In the genomic region with DNA sequence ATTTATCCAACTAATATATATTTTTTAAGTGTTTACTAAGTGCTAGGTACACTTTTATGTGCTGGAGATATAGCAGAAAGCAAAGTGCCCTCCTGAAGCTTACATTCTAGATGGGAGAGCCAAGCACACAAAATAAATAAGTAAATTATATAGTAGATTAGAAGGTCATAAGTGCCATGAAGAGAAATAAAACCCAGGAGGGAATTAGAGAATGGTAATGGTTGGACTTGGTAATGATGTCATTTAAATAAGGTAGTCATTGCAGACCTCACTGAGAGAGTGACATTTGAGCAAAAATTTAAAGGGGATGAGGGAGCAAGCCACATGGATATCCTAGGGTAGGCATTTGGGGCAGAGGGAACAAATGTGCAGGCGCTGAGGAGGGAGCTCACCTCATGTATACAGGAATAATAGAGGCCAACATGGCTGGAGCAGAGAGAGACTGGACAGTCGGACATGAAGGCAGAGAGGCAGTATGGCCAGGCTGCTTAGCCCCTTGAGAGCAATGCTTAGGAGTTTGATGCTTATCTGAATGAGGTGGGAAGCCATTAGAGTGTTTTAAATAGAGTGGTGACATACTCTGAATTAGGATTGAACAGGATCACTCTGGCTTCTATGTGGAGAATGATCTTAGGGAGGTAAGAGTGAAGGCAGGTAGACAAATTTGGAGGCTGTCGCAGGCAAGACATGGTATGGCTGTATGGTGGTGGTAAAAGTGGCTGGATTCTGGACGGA, we compare ENCODE assay signal across 1 cellular context.
TF ChIP-seq lines count a peak whose summit lies in the region.

No MANE protein-coding gene starts in this region.

TF ChIP-seq in H1, 55 proteins besides CTCF, POLR2A, EP300 and RAD21:
- TF ChIP-seq BACH1 (IDR thresholded peaks at IDR 0.05; ENCODE audit: low read length) (no peak), KDM4A (IDR thresholded peaks at IDR 0.05; ENCODE audit: low read depth, low read length, severe bottlenecking) (no peak), SIRT6 (IDR thresholded peaks at IDR 0.05; ENCODE audit: low read length) (no peak), CTBP2 (IDR thresholded peaks at IDR 0.05; ENCODE audit: borderline replicate concordance, insufficient read depth, insufficient read length, low read length) (no peak), HDAC2 (IDR thresholded peaks at IDR 0.05; ENCODE audit: borderline replicate concordance in 1 of 2, low read depth in 2 of 2, low read length in 2 of 2) (no peak)
- TF ChIP-seq, protein P1, sequence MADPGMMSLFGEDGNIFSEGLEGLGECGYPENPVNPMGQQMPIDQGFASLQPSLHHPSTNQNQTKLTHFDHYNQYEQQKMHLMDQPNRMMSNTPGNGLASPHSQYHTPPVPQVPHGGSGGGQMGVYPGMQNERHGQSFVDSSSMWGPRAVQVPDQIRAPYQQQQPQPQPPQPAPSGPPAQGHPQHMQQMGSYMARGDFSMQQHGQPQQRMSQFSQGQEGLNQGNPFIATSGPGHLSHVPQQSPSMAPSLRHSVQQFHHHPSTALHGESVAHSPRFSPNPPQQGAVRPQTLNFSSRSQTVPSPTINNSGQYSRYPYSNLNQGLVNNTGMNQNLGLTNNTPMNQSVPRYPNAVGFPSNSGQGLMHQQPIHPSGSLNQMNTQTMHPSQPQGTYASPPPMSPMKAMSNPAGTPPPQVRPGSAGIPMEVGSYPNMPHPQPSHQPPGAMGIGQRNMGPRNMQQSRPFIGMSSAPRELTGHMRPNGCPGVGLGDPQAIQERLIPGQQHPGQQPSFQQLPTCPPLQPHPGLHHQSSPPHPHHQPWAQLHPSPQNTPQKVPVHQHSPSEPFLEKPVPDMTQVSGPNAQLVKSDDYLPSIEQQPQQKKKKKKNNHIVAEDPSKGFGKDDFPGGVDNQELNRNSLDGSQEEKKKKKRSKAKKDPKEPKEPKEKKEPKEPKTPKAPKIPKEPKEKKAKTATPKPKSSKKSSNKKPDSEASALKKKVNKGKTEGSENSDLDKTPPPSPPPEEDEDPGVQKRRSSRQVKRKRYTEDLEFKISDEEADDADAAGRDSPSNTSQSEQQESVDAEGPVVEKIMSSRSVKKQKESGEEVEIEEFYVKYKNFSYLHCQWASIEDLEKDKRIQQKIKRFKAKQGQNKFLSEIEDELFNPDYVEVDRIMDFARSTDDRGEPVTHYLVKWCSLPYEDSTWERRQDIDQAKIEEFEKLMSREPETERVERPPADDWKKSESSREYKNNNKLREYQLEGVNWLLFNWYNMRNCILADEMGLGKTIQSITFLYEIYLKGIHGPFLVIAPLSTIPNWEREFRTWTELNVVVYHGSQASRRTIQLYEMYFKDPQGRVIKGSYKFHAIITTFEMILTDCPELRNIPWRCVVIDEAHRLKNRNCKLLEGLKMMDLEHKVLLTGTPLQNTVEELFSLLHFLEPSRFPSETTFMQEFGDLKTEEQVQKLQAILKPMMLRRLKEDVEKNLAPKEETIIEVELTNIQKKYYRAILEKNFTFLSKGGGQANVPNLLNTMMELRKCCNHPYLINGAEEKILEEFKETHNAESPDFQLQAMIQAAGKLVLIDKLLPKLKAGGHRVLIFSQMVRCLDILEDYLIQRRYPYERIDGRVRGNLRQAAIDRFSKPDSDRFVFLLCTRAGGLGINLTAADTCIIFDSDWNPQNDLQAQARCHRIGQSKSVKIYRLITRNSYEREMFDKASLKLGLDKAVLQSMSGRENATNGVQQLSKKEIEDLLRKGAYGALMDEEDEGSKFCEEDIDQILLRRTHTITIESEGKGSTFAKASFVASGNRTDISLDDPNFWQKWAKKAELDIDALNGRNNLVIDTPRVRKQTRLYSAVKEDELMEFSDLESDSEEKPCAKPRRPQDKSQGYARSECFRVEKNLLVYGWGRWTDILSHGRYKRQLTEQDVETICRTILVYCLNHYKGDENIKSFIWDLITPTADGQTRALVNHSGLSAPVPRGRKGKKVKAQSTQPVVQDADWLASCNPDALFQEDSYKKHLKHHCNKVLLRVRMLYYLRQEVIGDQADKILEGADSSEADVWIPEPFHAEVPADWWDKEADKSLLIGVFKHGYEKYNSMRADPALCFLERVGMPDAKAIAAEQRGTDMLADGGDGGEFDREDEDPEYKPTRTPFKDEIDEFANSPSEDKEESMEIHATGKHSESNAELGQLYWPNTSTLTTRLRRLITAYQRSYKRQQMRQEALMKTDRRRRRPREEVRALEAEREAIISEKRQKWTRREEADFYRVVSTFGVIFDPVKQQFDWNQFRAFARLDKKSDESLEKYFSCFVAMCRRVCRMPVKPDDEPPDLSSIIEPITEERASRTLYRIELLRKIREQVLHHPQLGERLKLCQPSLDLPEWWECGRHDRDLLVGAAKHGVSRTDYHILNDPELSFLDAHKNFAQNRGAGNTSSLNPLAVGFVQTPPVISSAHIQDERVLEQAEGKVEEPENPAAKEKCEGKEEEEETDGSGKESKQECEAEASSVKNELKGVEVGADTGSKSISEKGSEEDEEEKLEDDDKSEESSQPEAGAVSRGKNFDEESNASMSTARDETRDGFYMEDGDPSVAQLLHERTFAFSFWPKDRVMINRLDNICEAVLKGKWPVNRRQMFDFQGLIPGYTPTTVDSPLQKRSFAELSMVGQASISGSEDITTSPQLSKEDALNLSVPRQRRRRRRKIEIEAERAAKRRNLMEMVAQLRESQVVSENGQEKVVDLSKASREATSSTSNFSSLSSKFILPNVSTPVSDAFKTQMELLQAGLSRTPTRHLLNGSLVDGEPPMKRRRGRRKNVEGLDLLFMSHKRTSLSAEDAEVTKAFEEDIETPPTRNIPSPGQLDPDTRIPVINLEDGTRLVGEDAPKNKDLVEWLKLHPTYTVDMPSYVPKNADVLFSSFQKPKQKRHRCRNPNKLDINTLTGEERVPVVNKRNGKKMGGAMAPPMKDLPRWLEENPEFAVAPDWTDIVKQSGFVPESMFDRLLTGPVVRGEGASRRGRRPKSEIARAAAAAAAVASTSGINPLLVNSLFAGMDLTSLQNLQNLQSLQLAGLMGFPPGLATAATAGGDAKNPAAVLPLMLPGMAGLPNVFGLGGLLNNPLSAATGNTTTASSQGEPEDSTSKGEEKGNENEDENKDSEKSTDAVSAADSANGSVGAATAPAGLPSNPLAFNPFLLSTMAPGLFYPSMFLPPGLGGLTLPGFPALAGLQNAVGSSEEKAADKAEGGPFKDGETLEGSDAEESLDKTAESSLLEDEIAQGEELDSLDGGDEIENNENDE (IDR thresholded peaks at IDR 0.05; ENCODE audit: insufficient replicate concordance, low read length), result no peak
